Comparison of ENCODE assay signal across 22 cellular contexts in genomic region chr13:84200971-84201370, GRCh38.
A peak's percentile ranks its signal among the peaks of the same experiment; 100 is the strongest.
DNase-seq lines count a peak whose midpoint lies in the region; ATAC-seq and TF ChIP-seq lines count a peak whose summit lies in the region.
"Had no signal": no experiment of that assay in that cellular context is flagged by ENCODE, and none has a peak within 500 bp of the region (broad histone marks: within the 10 kb centered on the region; RNA-seq: fewer than 3 reads in every experiment).

No MANE protein-coding gene starts in this region.

- ATAC-seq in activated CD8-positive, alpha-beta T cell treated with anti-CD3 and anti-CD28 coated beads for 36 hours: peak; percentile 37
- no peak for ATAC-seq in activated CD8-positive, alpha-beta T cell treated with anti-CD3 and anti-CD28 coated beads, Interleukin-2, amount 10 ng/mL, durations not matched to agents 7 days and 5 days
- ATAC-seq in stimulated activated naive CD8-positive, alpha-beta T cell treated with anti-CD3 and anti-CD28 coated beads, Interleukin-15, amount 100 ng/mL, for 72 hours: peak; percentile 80
- no peak for ATAC-seq in stimulated activated naive CD8-positive, alpha-beta T cell treated with anti-CD3 and anti-CD28 coated beads, Interleukin-15, Interleukin-2, amounts not matched to agents 100 U/mL and 50 U/mL, for 24 hours
- peak; percentile 82 for ATAC-seq in stimulated activated effector memory CD8-positive, alpha-beta T cell treated with anti-CD3 and anti-CD28 coated beads, Interleukin-12 subunit alpha, Interleukin-12 subunit beta, amount 100 ng/mL, for 72 hours
- no peak for ATAC-seq in GM23338
- ATAC-seq: A549; CD8-positive, alpha-beta T cell had no signal

- H4K20me1 ChIP-seq in KMS-11 (ENCODE audit: insufficient read depth) (no peaks in the 10 kb centered on the region), GM23338 (replicated peaks; ENCODE audit: insufficient read depth) (no peaks in the 10 kb centered on the region)
- H4K20me1 ChIP-seq: BLaER1 treated with 17β-estradiol and CSF1 and Interleukin-3, amounts not matched to agents 10 nM and 100 nM had no signal

- CTCF ChIA-PET in activated CD8-positive, alpha-beta T cell treated with anti-CD3 and anti-CD28 coated beads for 36 hours (lab: Charles Lee): no interaction called here
- CTCF ChIA-PET in activated CD8-positive, alpha-beta T cell treated with anti-CD3 and anti-CD28 coated beads, Interleukin-2, amount 10 ng/mL, durations not matched to agents 7 days and 5 days (lab: Charles Lee): interaction anchor here (0.9 kb wide), 1 partner anchor 8 kb away, joined by 3 read pairs; no protein-coding TSS in a partner anchor

- no peaks in the 10 kb centered on the region for H3K27me3 ChIP-seq in KMS-11 (ENCODE audit: insufficient read depth, low read depth)
- H3K27me3 ChIP-seq in GM23338 (ENCODE audit: insufficient read depth): no peaks in the 10 kb centered on the region
- H3K27me3 ChIP-seq: BLaER1 treated with 17β-estradiol and CSF1 and Interleukin-3, amounts not matched to agents 10 nM and 100 nM had no signal

- intact Hi-C loops in activated CD8-positive, alpha-beta T cell treated with anti-CD3 and anti-CD28 coated beads for 36 hours (cut with micrococcal nuclease): no loop called here

- peaks cover 6% of the 10 kb centered on the region for H3K4me1 Mint-ChIP-seq in activated CD8-positive, alpha-beta T cell treated with anti-CD3 and anti-CD28 coated beads for 36 hours (ENCODE audit: low read depth)
- H3K4me1 Mint-ChIP-seq in activated CD8-positive, alpha-beta T cell treated with anti-CD3 and anti-CD28 coated beads, Interleukin-2, amount 10 ng/mL, durations not matched to agents 7 days and 5 days (ENCODE audit: low read depth): peaks cover 5% of the 10 kb centered on the region
- H3K4me1 Mint-ChIP-seq in stimulated activated naive CD8-positive, alpha-beta T cell treated with anti-CD3 and anti-CD28 coated beads, Interleukin-15, amount 100 ng/mL, for 72 hours: peaks cover 10% of the 10 kb centered on the region
- H3K4me1 Mint-ChIP-seq in stimulated activated effector memory CD8-positive, alpha-beta T cell treated with anti-CD3 and anti-CD28 coated beads, Interleukin-12 subunit alpha, Interleukin-12 subunit beta, amount 100 ng/mL, for 72 hours: no peaks in the 10 kb centered on the region
- H3K4me1 Mint-ChIP-seq in GM23338: peaks cover 3% of the 10 kb centered on the region; the same call in 1 of the 3 replicates
- H3K4me1 Mint-ChIP-seq: B cell had no signal

- no peak overlapping the region for H3K9ac ChIP-seq in KMS-11
- H3K9ac ChIP-seq: BLaER1 treated with 17β-estradiol and CSF1 and Interleukin-3, amounts not matched to agents 10 nM and 100 nM had no signal

- no peak for DNase-seq in activated CD8-positive, alpha-beta T cell treated with anti-CD3 and anti-CD28 coated beads for 36 hours
- DNase-seq in activated CD8-positive, alpha-beta T cell treated with anti-CD3 and anti-CD28 coated beads, Interleukin-2, amount 10 ng/mL, durations not matched to agents 7 days and 5 days: no peak
- DNase-seq in stimulated activated naive CD8-positive, alpha-beta T cell treated with anti-CD3 and anti-CD28 coated beads, Interleukin-15, amount 100 ng/mL, for 72 hours: no peak
- no peak for DNase-seq in stimulated activated naive CD8-positive, alpha-beta T cell treated with anti-CD3 and anti-CD28 coated beads, Interleukin-15, Interleukin-2, amounts not matched to agents 100 U/mL and 50 U/mL, for 24 hours
- no peak for DNase-seq in stimulated activated effector memory CD8-positive, alpha-beta T cell treated with anti-CD3 and anti-CD28 coated beads, Interleukin-12 subunit alpha, Interleukin-12 subunit beta, amount 100 ng/mL, for 72 hours (ENCODE audit: low spot score in 2 of 2)
- DNase-seq in GM23338 (ENCODE audit: low spot score): no peak
- DNase-seq in foreskin fibroblast: no peak
- DNase-seq: AML-193; CD4-positive, alpha-beta T cell; CD8-positive, alpha-beta T cell; COR-L47; DMS 273 treated with DMSO at 0.1 percent for 48 hours; DMS153; DMS53; DMS79; GF-D8 had no signal

- H3K4me2 ChIP-seq in KMS-11 (peak overlapping the region; percentile 25; the same call in 1 of the 2 replicates), GM23338 (no peak overlapping the region)
- H3K4me2 ChIP-seq: A549; BLaER1 treated with 17β-estradiol and CSF1 and Interleukin-3, amounts not matched to agents 10 nM and 100 nM had no signal

- H3K4me3 Mint-ChIP-seq in activated CD8-positive, alpha-beta T cell treated with anti-CD3 and anti-CD28 coated beads for 36 hours: no peak overlapping the region
- no peak overlapping the region for H3K4me3 Mint-ChIP-seq in activated CD8-positive, alpha-beta T cell treated with anti-CD3 and anti-CD28 coated beads, Interleukin-2, amount 10 ng/mL, durations not matched to agents 7 days and 5 days
- no peak overlapping the region for H3K4me3 Mint-ChIP-seq in stimulated activated naive CD8-positive, alpha-beta T cell treated with anti-CD3 and anti-CD28 coated beads, Interleukin-15, amount 100 ng/mL, for 72 hours
- no peak overlapping the region for H3K4me3 Mint-ChIP-seq in stimulated activated effector memory CD8-positive, alpha-beta T cell treated with anti-CD3 and anti-CD28 coated beads, Interleukin-12 subunit alpha, Interleukin-12 subunit beta, amount 100 ng/mL, for 72 hours
- H3K4me3 Mint-ChIP-seq in GM23338: no peak overlapping the region
- H3K4me3 Mint-ChIP-seq: B cell; CD4-positive, alpha-beta T cell; CD8-positive, alpha-beta T cell had no signal

- H3K4me3 ChIP-seq in KMS-11 (IDR thresholded peaks at IDR 0.05; ENCODE audit: insufficient read depth, low read depth, low read length) (no peak overlapping the region), GM23338 (no peak overlapping the region), foreskin fibroblast (ENCODE audit: low read depth in 1 of 2, low read length in 2 of 2) (no peak overlapping the region)
- H3K4me3 ChIP-seq: A549; BLaER1 treated with 17β-estradiol and CSF1 and Interleukin-3, amounts not matched to agents 10 nM and 100 nM had no signal

- peaks cover 4% of the 10 kb centered on the region; the same call in 1 of the 2 replicates for H3K9me2 ChIP-seq in GM23338 (ENCODE audit: insufficient read depth)

- POLR2A ChIA-PET in activated CD8-positive, alpha-beta T cell treated with anti-CD3 and anti-CD28 coated beads for 36 hours (lab: Charles Lee): no interaction called here
- POLR2A ChIA-PET in activated CD8-positive, alpha-beta T cell treated with anti-CD3 and anti-CD28 coated beads, Interleukin-2, amount 10 ng/mL, durations not matched to agents 7 days and 5 days (lab: Charles Lee): no interaction called here

- no peaks in the 10 kb centered on the region for H3K36me3 Mint-ChIP-seq in activated CD8-positive, alpha-beta T cell treated with anti-CD3 and anti-CD28 coated beads for 36 hours (ENCODE audit: low read depth)
- H3K36me3 Mint-ChIP-seq in activated CD8-positive, alpha-beta T cell treated with anti-CD3 and anti-CD28 coated beads, Interleukin-2, amount 10 ng/mL, durations not matched to agents 7 days and 5 days (ENCODE audit: low read depth): no peaks in the 10 kb centered on the region
- no peaks in the 10 kb centered on the region for H3K36me3 Mint-ChIP-seq in stimulated activated effector memory CD8-positive, alpha-beta T cell treated with anti-CD3 and anti-CD28 coated beads, Interleukin-12 subunit alpha, Interleukin-12 subunit beta, amount 100 ng/mL, for 72 hours
- no peaks in the 10 kb centered on the region for H3K36me3 Mint-ChIP-seq in GM23338 (ENCODE audit: low read depth)
- H3K36me3 Mint-ChIP-seq: CD8-positive, alpha-beta T cell had no signal

- H3K36me3 ChIP-seq in KMS-11 (ENCODE audit: insufficient read depth) (no peaks in the 10 kb centered on the region), GM23338 (ENCODE audit: insufficient read depth) (no peaks in the 10 kb centered on the region)
- H3K36me3 ChIP-seq: BLaER1 treated with 17β-estradiol and CSF1 and Interleukin-3, amounts not matched to agents 10 nM and 100 nM had no signal

- H2AFZ ChIP-seq in KMS-11 (ENCODE audit: low read depth) (no peak overlapping the region), GM23338 (no peak overlapping the region)

- no peak overlapping the region for H3K27ac Mint-ChIP-seq in activated CD8-positive, alpha-beta T cell treated with anti-CD3 and anti-CD28 coated beads for 36 hours
- no peak overlapping the region for H3K27ac Mint-ChIP-seq in activated CD8-positive, alpha-beta T cell treated with anti-CD3 and anti-CD28 coated beads, Interleukin-2, amount 10 ng/mL, durations not matched to agents 7 days and 5 days
- no peak overlapping the region for H3K27ac Mint-ChIP-seq in stimulated activated naive CD8-positive, alpha-beta T cell treated with anti-CD3 and anti-CD28 coated beads, Interleukin-15, amount 100 ng/mL, for 72 hours
- no peak overlapping the region for H3K27ac Mint-ChIP-seq in stimulated activated effector memory CD8-positive, alpha-beta T cell treated with anti-CD3 and anti-CD28 coated beads, Interleukin-12 subunit alpha, Interleukin-12 subunit beta, amount 100 ng/mL, for 72 hours
- H3K27ac Mint-ChIP-seq in GM23338: no peak overlapping the region
- H3K27ac Mint-ChIP-seq: B cell; CD4-positive, alpha-beta T cell; CD8-positive, alpha-beta T cell had no signal

- TF ChIP-seq CTCF in activated CD8-positive, alpha-beta T cell treated with anti-CD3 and anti-CD28 coated beads for 36 hours (IDR thresholded peaks at IDR 0.05): no peak
- no peak for TF ChIP-seq CTCF in KMS-11 (conservative IDR thresholded peaks at IDR 0.05; ENCODE audit: low read depth, low read length)
- TF ChIP-seq CTCF in GM23338 (conservative IDR thresholded peaks at IDR 0.05; ENCODE audit: low read depth in 2 of 2): no peak
- no peak for TF ChIP-seq CTCF in foreskin fibroblast (IDR thresholded peaks at IDR 0.05; ENCODE audit: low read depth, low read length)

- no peaks in the 10 kb centered on the region for H3K9me3 Mint-ChIP-seq in activated CD8-positive, alpha-beta T cell treated with anti-CD3 and anti-CD28 coated beads for 36 hours
- H3K9me3 Mint-ChIP-seq in activated CD8-positive, alpha-beta T cell treated with anti-CD3 and anti-CD28 coated beads, Interleukin-2, amount 10 ng/mL, durations not matched to agents 7 days and 5 days (ENCODE audit: insufficient read depth): no peaks in the 10 kb centered on the region
- peaks cover 0 to 5% of the 10 kb centered on the region in 2 donors for H3K9me3 Mint-ChIP-seq in stimulated activated naive CD8-positive, alpha-beta T cell treated with anti-CD3 and anti-CD28 coated beads, Interleukin-15, amount 100 ng/mL, for 72 hours
- peaks cover 3% of the 10 kb centered on the region for H3K9me3 Mint-ChIP-seq in stimulated activated effector memory CD8-positive, alpha-beta T cell treated with anti-CD3 and anti-CD28 coated beads, Interleukin-12 subunit alpha, Interleukin-12 subunit beta, amount 100 ng/mL, for 72 hours
- no peaks in the 10 kb centered on the region for H3K9me3 Mint-ChIP-seq in GM23338
- H3K9me3 Mint-ChIP-seq: CD8-positive, alpha-beta T cell had no signal

- peaks cover 16% of the 10 kb centered on the region for H3K4me1 ChIP-seq in KMS-11 (ENCODE audit: low read depth, poor library complexity, severe bottlenecking)
- no peaks in the 10 kb centered on the region for H3K4me1 ChIP-seq in GM23338 (ENCODE audit: insufficient read depth)
- H3K4me1 ChIP-seq: A549; BLaER1 treated with 17β-estradiol and CSF1 and Interleukin-3, amounts not matched to agents 10 nM and 100 nM had no signal

- H3K79me2 ChIP-seq in KMS-11 (ENCODE audit: insufficient read depth, low read depth): no peaks in the 10 kb centered on the region
- H3K79me2 ChIP-seq in GM23338 (replicated peaks; ENCODE audit: insufficient read depth): no peaks in the 10 kb centered on the region

- no peaks in the 10 kb centered on the region for H3K27me3 Mint-ChIP-seq in activated CD8-positive, alpha-beta T cell treated with anti-CD3 and anti-CD28 coated beads for 36 hours
- H3K27me3 Mint-ChIP-seq in activated CD8-positive, alpha-beta T cell treated with anti-CD3 and anti-CD28 coated beads, Interleukin-2, amount 10 ng/mL, durations not matched to agents 7 days and 5 days (ENCODE audit: low read depth): no peaks in the 10 kb centered on the region
- H3K27me3 Mint-ChIP-seq in stimulated activated naive CD8-positive, alpha-beta T cell treated with anti-CD3 and anti-CD28 coated beads, Interleukin-15, amount 100 ng/mL, for 72 hours: no peaks in the 10 kb centered on the region
- H3K27me3 Mint-ChIP-seq in GM23338 (ENCODE audit: insufficient read depth, low read depth, poor library complexity): no peaks in the 10 kb centered on the region
- H3K27me3 Mint-ChIP-seq: B cell; CD4-positive, alpha-beta T cell had no signal

- no peaks in the 10 kb centered on the region for H3F3A ChIP-seq in GM23338 (replicated peaks; ENCODE audit: low read depth)

- H3K27ac ChIP-seq in KMS-11 (no peak overlapping the region), GM23338 (ENCODE audit: low read depth) (no peak overlapping the region)
- H3K27ac ChIP-seq: 22Rv1; A549; BLaER1 treated with 17β-estradiol and CSF1 and Interleukin-3, amounts not matched to agents 10 nM and 100 nM; C4-2B had no signal

Comparison
In these comparisons a context has a peak if more than half of its experiments do, and no peak if none do; other contexts are left out.
1. ATAC-seq: peak in activated CD8-positive, alpha-beta T cell treated with anti-CD3 and anti-CD28 coated beads for 36 hours (single experiment), stimulated activated naive CD8-positive, alpha-beta T cell treated with anti-CD3 and anti-CD28 coated beads, Interleukin-15, amount 100 ng/mL, for 72 hours (single experiment) and stimulated activated effector memory CD8-positive, alpha-beta T cell treated with anti-CD3 and anti-CD28 coated beads, Interleukin-12 subunit alpha, Interleukin-12 subunit beta, amount 100 ng/mL, for 72 hours (single experiment); none in activated CD8-positive, alpha-beta T cell treated with anti-CD3 and anti-CD28 coated beads, Interleukin-2, amount 10 ng/mL, durations not matched to agents 7 days and 5 days (single experiment), stimulated activated naive CD8-positive, alpha-beta T cell treated with anti-CD3 and anti-CD28 coated beads, Interleukin-15, Interleukin-2, amounts not matched to agents 100 U/mL and 50 U/mL, for 24 hours (single experiment) and GM23338 (single experiment).